8 cellular contexts compared by ENCODE assay signal in genomic region chr12:546920-547845, GRCh38.
A peak's percentile ranks its signal among the peaks of the same experiment; 100 is the strongest.
DNase-seq lines count a peak whose midpoint lies in the region; ATAC-seq, FAIRE-seq and TF ChIP-seq lines count a peak whose summit lies in the region.

No MANE protein-coding gene starts in this region.

- DNase-seq in 8988T: peak; percentile 88
- DNase-seq in GM12891 (ENCODE audit: insufficient read length, low spot score): peak; percentile 93
- DNase-seq in NCI-H2029 (lab: John Stamatoyannopoulos, UW): peak; percentile 8
- DNase-seq in activated CD4-positive, CD25-positive, alpha-beta regulatory T cell treated with anti-CD3 and anti-CD28 coated beads, Interleukin-2, amount 50 U/mL, for 16 hours (ENCODE audit: low read depth, low spot score): peak; percentile 52
- peak in 41 of 61 donors; percentile 8 to 76 (median 35) for DNase-seq in caudate nucleus (lab: John Stamatoyannopoulos, UW)
- DNase-seq in left kidney (ENCODE audit: low read depth, low spot score): peak; percentile 81
- peak; percentile 51 to 73 for DNase-seq in stimulated activated CD4-positive, alpha-beta T cell treated with anti-CD3 and anti-CD28 coated beads, Interleukin-4, amount 100 ng/mL, for 4 hours

- H3K27ac ChIP-seq in caudate nucleus (ENCODE audit: low read depth, low read length): no peak overlapping the region

- TF ChIP-seq POLR2A in GM12891 (IDR thresholded peaks at IDR 0.05; ENCODE audit: low read depth, low read length): no peak

- peak; percentile 88 for FAIRE-seq in GM12891 (lab: Jason Lieb, UNC)

- ATAC-seq in HG03097 (IDR thresholded peaks at IDR 0.05; ENCODE audit: low FRiP score, unreplicated experiment): no peak

TF ChIP-seq in GM12891, 5 proteins besides CTCF, POLR2A, EP300 and RAD21:
- TF ChIP-seq SPI1 (IDR thresholded peaks at IDR 0.05; ENCODE audit: low read depth, low read length) (no peak), TAF1 (IDR thresholded peaks at IDR 0.05; ENCODE audit: low read depth, low read length) (no peak), POU2F2 (IDR thresholded peaks at IDR 0.05; ENCODE audit: low read depth, low read length) (no peak), POLR2AphosphoS5 (IDR thresholded peaks at IDR 0.05; ENCODE audit: low read depth, low read length) (no peak), PAX5 (IDR thresholded peaks at IDR 0.05; ENCODE audit: insufficient read depth, low read length, severe bottlenecking) (no peak)

Comparison
In these comparisons a context has a peak if more than half of its experiments do, and no peak if none do; other contexts are left out.
1. DNase-seq: peak in every context shown above with its lines; median percentile 93 in GM12891; 88 in 8988T; 81 in left kidney; 62 in stimulated activated CD4-positive, alpha-beta T cell treated with anti-CD3 and anti-CD28 coated beads, Interleukin-4, amount 100 ng/mL, for 4 hours; 52 in activated CD4-positive, CD25-positive, alpha-beta regulatory T cell treated with anti-CD3 and anti-CD28 coated beads, Interleukin-2, amount 50 U/mL, for 16 hours; 35 in caudate nucleus; 8 in NCI-H2029.